In the genomic region with DNA sequence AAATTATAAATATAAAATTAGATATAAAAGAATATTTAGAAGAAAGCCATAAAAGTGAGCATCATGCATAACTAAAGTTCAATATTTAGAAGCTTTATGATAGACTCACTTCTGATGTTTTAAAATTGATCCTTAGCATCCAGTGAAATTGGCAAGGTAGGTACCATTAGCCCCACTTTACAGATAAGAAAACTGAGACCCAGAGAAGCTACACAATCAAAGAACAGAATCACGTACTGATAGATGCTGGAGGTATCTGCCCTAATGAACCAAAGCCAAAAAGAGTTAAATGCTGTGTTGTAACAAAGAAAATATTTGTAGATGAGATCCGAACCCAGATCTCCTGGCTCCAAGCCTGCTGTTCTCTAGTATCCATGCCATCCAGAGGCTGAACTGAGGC, we compare ENCODE assay signal across 27 cellular contexts.
"Had no signal": no experiment of that assay in that cellular context is flagged by ENCODE, and none has a peak within 500 bp of the region (broad histone marks: within the 10 kb centered on the region; RNA-seq: fewer than 3 reads in every experiment).

No MANE protein-coding gene starts in this region.

- DNase-seq: stimulated activated CD4-positive, alpha-beta T cell treated with anti-CD3 and anti-CD28 coated beads, Interleukin-2, amount 100 ng/mL, for 48 hours; stimulated activated CD4-positive, alpha-beta T cell treated with anti-CD3 and anti-CD28 coated beads, Interleukin-4, amount 100 ng/mL, for 1 hour; stimulated activated CD4-positive, alpha-beta T cell treated with anti-CD3 and anti-CD28 coated beads, Interleukin-4, amount 100 ng/mL, for 24 hours; stimulated activated CD4-positive, alpha-beta T cell treated with anti-CD3 and anti-CD28 coated beads, Interleukin-4, amount 100 ng/mL, for 4 hours; stimulated activated CD8-positive, alpha-beta memory T cell treated with anti-CD3 and anti-CD28 coated beads, Interleukin-4, amount 100 ng/mL, for 48 hours; stimulated activated naive B cell treated with anti-CD40 and anti-IgM and Interleukin-4, amounts not matched to agents 10 μg/mL and 1 μg/mL and 100 μg/mL, for 72 hours; stimulated activated naive CD4-positive, alpha-beta T cell; stimulated activated naive CD4-positive, alpha-beta T cell treated with Interleukin-2 at 50 U/mL for 16 hours; stimulated activated naive CD8-positive, alpha-beta T cell treated with anti-CD3 and anti-CD28 coated beads, Interleukin-15, amount 100 ng/mL, for 72 hours; stimulated activated naive CD8-positive, alpha-beta T cell treated with anti-CD3 and anti-CD28 coated beads, Interleukin-15, Interleukin-2, amounts not matched to agents 100 U/mL and 50 U/mL, for 24 hours; stomach; substantia nigra; testis; thyroid gland; tibial artery; transverse colon; trophoblast cell; upper lobe of left lung; upper lobe of right lung; uterus had no signal

- FAIRE-seq: urothelium cell line had no signal

- H3K9me3 ChIP-seq: stomach, suprapubic skin, testis, thoracic aorta, thyroid gland, tibial artery, tibial nerve, transverse colon, upper lobe of left lung, upper lobe of right lung, uterus, vagina had no signal

- H3K4me1 ChIP-seq: stomach, suprapubic skin, testis, tibial nerve, transverse colon, upper lobe of left lung, upper lobe of right lung, uterus, vagina had no signal

- H3K4me3 ChIP-seq: stomach, suprapubic skin, testis, thoracic aorta, thyroid gland, tibial artery, tibial nerve, transverse colon, upper lobe of left lung, upper lobe of right lung, uterus, vagina had no signal

- H3K27ac ChIP-seq: stomach, suprapubic skin, testis, thoracic aorta, thyroid gland, tibial artery, tibial nerve, transverse colon, upper lobe of left lung, upper lobe of right lung, uterus, vagina had no signal

- H3K36me3 ChIP-seq: stomach, suprapubic skin, thoracic aorta, thyroid gland, tibial artery, tibial nerve, transverse colon, upper lobe of left lung, upper lobe of right lung, uterus, vagina had no signal

- ATAC-seq: stimulated activated effector memory CD8-positive, alpha-beta T cell treated with anti-CD3 and anti-CD28 coated beads, Interleukin-12 subunit alpha, Interleukin-12 subunit beta, amount 100 ng/mL, for 72 hours; stimulated activated memory B cell treated with anti-CD40 and anti-IgM and Interleukin-4, amounts not matched to agents 10 μg/mL and 1 μg/mL and 100 μg/mL, for 72 hours; stimulated activated naive B cell treated with anti-CD40 and anti-IgM and Interleukin-4, amounts not matched to agents 10 μg/mL and 1 μg/mL and 100 μg/mL, for 72 hours; stimulated activated naive CD8-positive, alpha-beta T cell treated with anti-CD3 and anti-CD28 coated beads, Interleukin-15, amount 100 ng/mL, for 72 hours; stimulated activated naive CD8-positive, alpha-beta T cell treated with anti-CD3 and anti-CD28 coated beads, Interleukin-15, Interleukin-2, amounts not matched to agents 100 U/mL and 50 U/mL, for 24 hours; upper lobe of right lung had no signal

- H3K27me3 ChIP-seq: stomach, suprapubic skin, testis, thyroid gland, tibial artery, tibial nerve, transverse colon, upper lobe of left lung, upper lobe of right lung, uterus, vagina had no signal
